Comparison of ENCODE assay signal across 36 cellular contexts in genomic region chr4:57614533-57614932, GRCh38.
"Had no signal": no experiment of that assay in that cellular context is flagged by ENCODE, and none has a peak within 500 bp of the region (broad histone marks: within the 10 kb centered on the region; RNA-seq: fewer than 3 reads in every experiment).

No MANE protein-coding gene starts in this region.

- H2AFZ ChIP-seq: PC-9 had no signal

- H3K4me3 Mint-ChIP-seq: activated CD4-positive, alpha-beta T cell treated with anti-CD3 and anti-CD28 coated beads, Interleukin-2, amount 10 ng/mL, durations not matched to agents 24 days and 14 days; activated CD8-positive, alpha-beta T cell treated with anti-CD3 and anti-CD28 coated beads for 36 hours; activated naive CD8-positive, alpha-beta T cell treated with anti-CD3 and anti-CD28 coated beads for 36 hours; activated T-cell treated with anti-CD3 and anti-CD28 coated beads, Interleukin-2, amount 50 U/mL, for 72 hours; activated T-helper 17 cell treated with anti-CD3 and anti-CD28 coated beads, Interleukin-2, amount 50 U/mL, for 72 hours; central memory CD8-positive, alpha-beta T cell; T-cell had no signal

- H3K36me3 ChIP-seq: brain microvascular endothelial cell, WERI-Rb-1 had no signal

- H3K27me3 Mint-ChIP-seq: activated CD4-positive, alpha-beta T cell treated with anti-CD3 and anti-CD28 coated beads, Interleukin-2, amount 10 ng/mL, durations not matched to agents 24 days and 14 days; activated CD8-positive, alpha-beta T cell treated with anti-CD3 and anti-CD28 coated beads for 36 hours; activated naive CD8-positive, alpha-beta T cell treated with anti-CD3 and anti-CD28 coated beads for 36 hours; activated T-helper 17 cell treated with anti-CD3 and anti-CD28 coated beads, Interleukin-2, amount 50 U/mL, for 72 hours; central memory CD8-positive, alpha-beta T cell; T-cell had no signal

- H3K4me1 Mint-ChIP-seq: activated CD4-positive, alpha-beta T cell treated with anti-CD3 and anti-CD28 coated beads, Interleukin-2, amount 10 ng/mL, durations not matched to agents 24 days and 14 days; activated naive CD8-positive, alpha-beta T cell treated with anti-CD3 and anti-CD28 coated beads for 36 hours; activated T-helper 17 cell treated with anti-CD3 and anti-CD28 coated beads, Interleukin-2, amount 50 U/mL, for 72 hours; central memory CD8-positive, alpha-beta T cell; T-cell had no signal

- H3K4me2 ChIP-seq: PC-9 had no signal

- DNase-seq: activated CD4-positive, alpha-beta T cell treated with anti-CD3 and anti-CD28 coated beads, Interleukin-2, amount 10 ng/mL, durations not matched to agents 24 days and 14 days; activated CD4-positive, alpha-beta T cell treated with anti-CD3 and anti-CD28 coated beads, Interleukin-2, amount 50 U/mL, for 4 hours; activated CD8-positive, alpha-beta T cell treated with anti-CD3 and anti-CD28 coated beads for 36 hours; activated effector memory CD4-positive, alpha-beta T cell treated with anti-CD3 and anti-CD28 coated beads, Interleukin-2, amount 50 U/mL, for 16 hours; activated naive CD4-positive, alpha-beta T cell; activated naive CD4-positive, alpha-beta T cell treated with anti-CD3 and anti-CD28 coated beads, Interleukin-2, amount 50 U/mL, for 16 hours; activated naive CD8-positive, alpha-beta T cell treated with anti-CD3 and anti-CD28 coated beads for 36 hours; activated T-cell treated with anti-CD3 and anti-CD28 coated beads, Interleukin-2, amount 50 U/mL, for 1 hour; activated T-cell treated with anti-CD3 and anti-CD28 coated beads, Interleukin-2, amount 50 U/mL, for 72 hours; amniotic stem cell; aorta; brain microvascular endothelial cell; Karpas-422; NCI-H1105 treated with DMSO at 0.1 percent for 48 hours; NCI-H1436; NCI-H1694; NCI-H1930; NCI-H2081 treated with DMSO at 0.1 percent for 48 hours; NCI-H226; NCI-H446 treated with DMSO at 0.1 percent for 48 hours; NCI-H526; NCI-H748 treated with DMSO at 0.1 percent for 48 hours; NK-92 treated with Interleukin-12 subunit alpha and Interleukin-12 subunit beta, amount 100 ng/mL, for 24 hours; PC-9; SIG-M5; T-cell; T-helper 2 cell; T-helper 9 cell; WERI-Rb-1 had no signal

- H3K27ac Mint-ChIP-seq: activated CD4-positive, alpha-beta T cell treated with anti-CD3 and anti-CD28 coated beads, Interleukin-2, amount 10 ng/mL, durations not matched to agents 24 days and 14 days; activated CD8-positive, alpha-beta T cell treated with anti-CD3 and anti-CD28 coated beads for 36 hours; activated naive CD8-positive, alpha-beta T cell treated with anti-CD3 and anti-CD28 coated beads for 36 hours; activated T-cell treated with anti-CD3 and anti-CD28 coated beads, Interleukin-2, amount 50 U/mL, for 72 hours; activated T-helper 17 cell treated with anti-CD3 and anti-CD28 coated beads, Interleukin-2, amount 50 U/mL, for 72 hours; T-cell had no signal

- H3K27me3 ChIP-seq: brain microvascular endothelial cell had no signal

- ATAC-seq: activated CD8-positive, alpha-beta T cell treated with anti-CD3 and anti-CD28 coated beads for 36 hours; activated T-cell treated with anti-CD3 and anti-CD28 coated beads, Interleukin-2, amount 50 U/mL, for 72 hours; activated T-helper 17 cell treated with anti-CD3 and anti-CD28 coated beads, Interleukin-2, amount 50 U/mL, for 72 hours; K562; Right ventricle myocardium inferior; SK-N-SH treated with all-trans-retinoic acid at 6 μM for 48 hours; T-cell had no signal

- H3K9me3 Mint-ChIP-seq: activated CD4-positive, alpha-beta T cell treated with anti-CD3 and anti-CD28 coated beads, Interleukin-2, amount 10 ng/mL, durations not matched to agents 24 days and 14 days; activated CD8-positive, alpha-beta T cell treated with anti-CD3 and anti-CD28 coated beads for 36 hours; activated naive CD8-positive, alpha-beta T cell treated with anti-CD3 and anti-CD28 coated beads for 36 hours; activated T-cell treated with anti-CD3 and anti-CD28 coated beads, Interleukin-2, amount 50 U/mL, for 72 hours had no signal

- H3K36me3 Mint-ChIP-seq: activated naive CD8-positive, alpha-beta T cell treated with anti-CD3 and anti-CD28 coated beads for 36 hours; T-cell had no signal

- FAIRE-seq: K562, RCC 7860 had no signal

- H3K4me3 ChIP-seq: K562, PC-9 had no signal

- H3K27ac ChIP-seq: brain microvascular endothelial cell, PC-9, RWPE1, WERI-Rb-1 had no signal
